ENCODE assay signal across 30 cellular contexts in genomic region chr12:24557738-24558137, GRCh38.
"Had no signal": no experiment of that assay in that cellular context is flagged by ENCODE, and none has a peak within 500 bp of the region (broad histone marks: within the 10 kb centered on the region; RNA-seq: fewer than 3 reads in every experiment).

No MANE protein-coding gene starts in this region.

- H3K79me2 ChIP-seq: parathyroid adenoma had no signal

- H3K27ac ChIP-seq: colonic mucosa, epithelial cell of prostate, gastrocnemius medialis, neutrophil, parathyroid adenoma, right lobe of liver, transverse colon had no signal

- DNase-seq: colonic mucosa; effector memory CD8-positive, alpha-beta T cell; foreskin fibroblast; gastrocnemius medialis; head of caudate nucleus; kidney; natural killer cell; right lobe of liver; small intestine; stimulated activated CD4-positive, alpha-beta T cell treated with anti-CD3 and anti-CD28 coated beads, Interleukin-12 subunit alpha, Interleukin-12 subunit beta, amount 100 ng/mL, for 4 hours; stimulated activated CD4-positive, alpha-beta T cell treated with anti-CD3 and anti-CD28 coated beads, Interleukin-1b, Interleukin-23, amount 100 ng/mL, for 48 hours; stimulated activated CD4-positive, alpha-beta T cell treated with anti-CD3 and anti-CD28 coated beads, Interleukin-4, amount 100 ng/mL, for 1 hour; stimulated activated CD8-positive, alpha-beta memory T cell treated with anti-CD3 and anti-CD28 coated beads, Interleukin-4, amount 100 ng/mL, for 48 hours; stimulated activated naive CD4-positive, alpha-beta T cell; stimulated activated naive CD8-positive, alpha-beta T cell treated with anti-CD3 and anti-CD28 coated beads, Interleukin-15, amount 100 ng/mL, for 72 hours; substantia nigra; transverse colon had no signal

- H3K4me3 ChIP-seq: colonic mucosa, gastrocnemius medialis, hepatocyte, lung, right lobe of liver, thoracic aorta, transverse colon, vagina had no signal

- H3K36me3 ChIP-seq: colonic mucosa, gastrocnemius medialis, neutrophil, right lobe of liver, thoracic aorta, transverse colon, vagina had no signal

- H3K4me3 Mint-ChIP-seq: dendritic cell treated with granulocyte-macrophage colony-stimulating factor and Interleukin-4, amounts not matched to agents 40 ng/mL and 50 ng/mL, for 4 days; effector memory CD8-positive, alpha-beta T cell; memory B cell; natural killer cell; stimulated activated naive CD8-positive, alpha-beta T cell treated with anti-CD3 and anti-CD28 coated beads, Interleukin-15, amount 100 ng/mL, for 72 hours had no signal

- H3K36me3 Mint-ChIP-seq: memory B cell, natural killer cell had no signal

- H3K4me1 ChIP-seq: colonic mucosa, parathyroid adenoma had no signal

- H3K9ac ChIP-seq: parathyroid adenoma had no signal

- H3K27ac Mint-ChIP-seq: dendritic cell treated with granulocyte-macrophage colony-stimulating factor and Interleukin-4, amounts not matched to agents 40 ng/mL and 50 ng/mL, for 4 days; effector memory CD8-positive, alpha-beta T cell; memory B cell; natural killer cell; progenitor cell of endocrine pancreas; stimulated activated naive CD8-positive, alpha-beta T cell treated with anti-CD3 and anti-CD28 coated beads, Interleukin-15, amount 100 ng/mL, for 72 hours had no signal

- H3K9me3 Mint-ChIP-seq: effector memory CD8-positive, alpha-beta T cell; natural killer cell; neural crest cell had no signal

- H2AFZ ChIP-seq: hepatocyte, parathyroid adenoma had no signal

- ATAC-seq: effector memory CD8-positive, alpha-beta T cell; esophagus mucosa; gastrocnemius medialis; left lobe of liver; natural killer cell; right lobe of liver; stimulated activated naive CD8-positive, alpha-beta T cell treated with anti-CD3 and anti-CD28 coated beads, Interleukin-15, amount 100 ng/mL, for 72 hours had no signal

- H3K27me3 ChIP-seq: right lobe of liver, vagina had no signal

- H3K9me3 ChIP-seq: colonic mucosa, gastrocnemius medialis, neutrophil, right lobe of liver, thoracic aorta, transverse colon, vagina had no signal
